Comparison of ENCODE assay signal across 7 cellular contexts in the genomic region with DNA sequence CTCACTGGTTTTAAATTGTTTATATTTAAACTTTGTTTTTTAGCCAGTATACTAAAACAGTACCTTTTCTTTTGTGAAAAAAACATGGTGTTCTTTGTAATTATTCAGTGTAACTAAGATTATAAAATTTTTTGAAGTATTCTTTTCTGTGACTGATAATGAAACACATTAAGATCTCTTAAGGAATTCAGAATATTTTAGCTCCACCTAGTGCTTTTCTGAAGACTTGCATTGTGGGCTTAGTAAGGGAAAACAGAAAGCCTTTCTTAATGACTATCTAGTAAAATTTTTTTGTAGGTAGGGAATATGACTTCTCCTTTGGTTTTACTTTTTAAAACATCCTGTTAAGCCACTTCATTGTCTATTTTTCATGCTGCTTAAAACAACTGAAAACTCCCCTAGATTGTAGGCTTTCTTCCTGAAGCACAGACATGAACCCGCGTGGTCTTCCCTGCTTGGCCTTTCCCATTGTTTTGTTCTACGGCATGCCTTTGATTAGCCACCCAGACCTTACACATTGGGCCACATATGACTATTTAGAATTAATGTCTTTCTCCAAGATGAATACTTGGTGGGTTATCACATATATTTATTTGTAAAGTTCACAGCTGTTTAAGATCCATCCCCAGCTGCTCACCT.
DNase-seq lines count a peak whose midpoint lies in the region; ATAC-seq, FAIRE-seq and TF ChIP-seq lines count a peak whose summit lies in the region.

No MANE protein-coding gene starts in this region.

- TF ChIP-seq EP300 in esophagus muscularis mucosa (IDR thresholded peaks at IDR 0.05) (no peak), ovary (IDR thresholded peaks at IDR 0.05) (no peak)

- peak; percentile 52 for ATAC-seq in HG03460 (IDR thresholded peaks at IDR 0.05; ENCODE audit: unreplicated experiment)

- H3K4me1 ChIP-seq in esophagus muscularis mucosa (peaks cover 0 to 3% (median 0%) of the 10 kb centered on the region in 4 donors), ovary (ENCODE audit: insufficient read depth) (no peaks in the 10 kb centered on the region)

- WGBS in esophagus muscularis mucosa = 87% methylated on average over 3 of the region's 3 CpGs
- WGBS in ovary, 3 donors = 84 to 85% (median 85%) methylated on average over 3 of the region's 3 CpGs

- no peak overlapping the region for H3K4me3 ChIP-seq in esophagus muscularis mucosa
- no peak overlapping the region for H3K4me3 ChIP-seq in ovary

- H3K9me3 ChIP-seq in esophagus muscularis mucosa (no peaks in the 10 kb centered on the region), ovary (no peaks in the 10 kb centered on the region)

- DNase-seq in RCC 7860 (ENCODE audit: low spot score) (peak; percentile 42), esophagus muscularis mucosa (ENCODE audit: extremely low spot score) (no peak), ovary (no peak), NCI-H226 (no peak), posterior cingulate gyrus (no peak)

- peaks cover 0 to 38% (median 23%) of the 10 kb centered on the region in 4 donors for H3K36me3 ChIP-seq in esophagus muscularis mucosa
- H3K36me3 ChIP-seq in ovary = no peaks in the 10 kb centered on the region

- no peaks in the 10 kb centered on the region for H3K27me3 ChIP-seq in esophagus muscularis mucosa
- no peaks in the 10 kb centered on the region for H3K27me3 ChIP-seq in ovary

- intact Hi-C loops in esophagus muscularis mucosa (cut with DNase I) = loop anchor here (2.0 to 10.0 kb wide), 4 partner anchors 66 to 684 kb away; no protein-coding TSS in a partner anchor
- intact Hi-C loops in ovary (cut with DNase I) = loop anchor here in 3 of 4 donors (2.0 to 10.0 kb wide), 3 partner anchors 411 to 674 kb away; no protein-coding TSS in a partner anchor
- intact Hi-C loops in posterior cingulate gyrus (cut with DNase I) = loop anchor here (2.0 kb wide), 1 partner anchor 414 kb away; no protein-coding TSS in a partner anchor

- TF ChIP-seq POLR2A in esophagus muscularis mucosa (IDR thresholded peaks at IDR 0.05; ENCODE audit: low read depth) (no peak), ovary (IDR thresholded peaks at IDR 0.05) (no peak)

- TF ChIP-seq CTCF in GM12872 (IDR thresholded peaks at IDR 0.05; ENCODE audit: insufficient read depth, low read depth, low read length) = peak; percentile 60
- TF ChIP-seq CTCF in esophagus muscularis mucosa (IDR thresholded peaks at IDR 0.05) = peak; percentile 76 to 90 (median 79)
- TF ChIP-seq CTCF in ovary (IDR thresholded peaks at IDR 0.05) = peak; percentile 43 to 60 (median 54)

- H3K27ac ChIP-seq in esophagus muscularis mucosa (replicated peaks in 1 of 4) (no peak overlapping the region), ovary (no peak overlapping the region)

- peak; percentile 82 for FAIRE-seq in RCC 7860 (lab: Jason Lieb, UNC)
